10 cellular contexts compared by ENCODE assay signal in genomic region chr3:49134471-49135265, GRCh38. TPM values are rescaled to one million over a fixed set of nuclear protein-coding genes. Genes with fewer than 3 reads are reported as not detected.
A peak's percentile ranks its signal among the peaks of the same experiment; 100 is the strongest.
DNase-seq lines count a peak whose midpoint lies in the region; TF ChIP-seq lines count a peak whose summit lies in the region.
"Had no signal": no experiment of that assay in that cellular context is flagged by ENCODE, and none has a peak within 500 bp of the region (broad histone marks: within the 10 kb centered on the region; RNA-seq: fewer than 3 reads in every experiment).

No MANE protein-coding gene starts in this region.

- H3K4me3 Mint-ChIP-seq in mesothelial cell of epicardium: peak overlapping the region; percentile 92
- H3K4me3 Mint-ChIP-seq: activated naive CD8-positive, alpha-beta T cell treated with anti-CD3 and anti-CD28 coated beads, Interleukin-2, amount 50 U/mL, for 24 hours had no signal

- H3K36me3 Mint-ChIP-seq in mesothelial cell of epicardium: peaks cover 4% of the 10 kb centered on the region

- H3K9me3 Mint-ChIP-seq in mesothelial cell of epicardium: no peaks in the 10 kb centered on the region
- H3K9me3 Mint-ChIP-seq: activated naive CD8-positive, alpha-beta T cell treated with anti-CD3 and anti-CD28 coated beads, Interleukin-2, amount 50 U/mL, for 24 hours had no signal

- H3K27me3 Mint-ChIP-seq in mesothelial cell of epicardium (ENCODE audit: low read depth): no peaks in the 10 kb centered on the region

- peak; percentile 11 for DNase-seq in AG08395 (ENCODE audit: low spot score)
- DNase-seq in LNCaP clone FGC (ENCODE audit: low read depth): peak; percentile 62
- peak; percentile 25 for DNase-seq in dermis blood vessel endothelial cell
- no peak for DNase-seq in mesothelial cell of epicardium (ENCODE audit: low spot score in 2 of 2, unreplicated experiment in 2 of 2)
- DNase-seq in DMS 273 (lab: John Stamatoyannopoulos, UW; ENCODE audit: unreplicated experiment): no peak
- no peak for DNase-seq in NCI-H187 treated with DMSO at 0.1 percent for 48 hours (lab: John Stamatoyannopoulos, UW)
- no peak for DNase-seq in NOMO-1 (lab: John Stamatoyannopoulos, UW; ENCODE audit: unreplicated experiment in 2 of 2)
- DNase-seq in GDM1 (lab: John Stamatoyannopoulos, UW): no peak
- DNase-seq: activated naive CD8-positive, alpha-beta T cell treated with anti-CD3 and anti-CD28 coated beads, Interleukin-2, amount 50 U/mL, for 24 hours; NCI-H1105 treated with DMSO at 0.1 percent for 48 hours had no signal

- H3K4me3 ChIP-seq in LNCaP clone FGC (ENCODE audit: low read depth, low read length): no peak overlapping the region

- H3K27ac Mint-ChIP-seq in mesothelial cell of epicardium: peak overlapping the region; percentile 59
- H3K27ac Mint-ChIP-seq: activated naive CD8-positive, alpha-beta T cell treated with anti-CD3 and anti-CD28 coated beads, Interleukin-2, amount 50 U/mL, for 24 hours had no signal

- TF ChIP-seq CTCF in LNCaP clone FGC (IDR thresholded peaks at IDR 0.05; ENCODE audit: control insufficient read depth, extremely low read depth, insufficient read depth) (peak; percentile 41), mesothelial cell of epicardium (IDR thresholded peaks at IDR 0.05; ENCODE audit: unreplicated experiment) (no peak)

- peaks cover 14% of the 10 kb centered on the region for H3K4me1 Mint-ChIP-seq in mesothelial cell of epicardium
- H3K4me1 Mint-ChIP-seq: activated naive CD8-positive, alpha-beta T cell treated with anti-CD3 and anti-CD28 coated beads, Interleukin-2, amount 50 U/mL, for 24 hours had no signal

RNA-seq across cellular contexts. Expression of gene LAMB2, which starts 1.8 kb away (rescaled TPM):
- total RNA-seq in dermis blood vessel endothelial cell: 995 and 1,289 TPM in 2 replicates
- 335 to 359 TPM (median 348 TPM) in 3 replicates for total RNA-seq in mesothelial cell of epicardium

RNA-seq across cellular contexts. Expression of gene USP19, which starts 14.0 kb away (rescaled TPM):
- total RNA-seq in dermis blood vessel endothelial cell: 50.2 and 58.4 TPM in 2 replicates
- 76.2 to 79.7 TPM (median 76.6 TPM) in 3 replicates for total RNA-seq in mesothelial cell of epicardium

RNA-seq across cellular contexts. Expression of gene QARS1, which starts 30.1 kb away (rescaled TPM):
- total RNA-seq in dermis blood vessel endothelial cell: 485 and 565 TPM in 2 replicates
- 364 to 373 TPM (median 373 TPM) in 3 replicates for total RNA-seq in mesothelial cell of epicardium

RNA-seq across cellular contexts. Expression of gene CCDC71, which starts 31.5 kb away (rescaled TPM):
- total RNA-seq in dermis blood vessel endothelial cell (22.0 and 25.9 TPM in 2 replicates), mesothelial cell of epicardium (28.7 to 29.8 TPM (median 28.9 TPM) in 3 replicates)

RNA-seq across cellular contexts. Expression of gene KLHDC8B, which starts 36.7 kb away (rescaled TPM):
- 76.8 and 90.4 TPM in 2 replicates for total RNA-seq in dermis blood vessel endothelial cell
- 51.2 to 58.8 TPM (median 55.5 TPM) in 3 replicates for total RNA-seq in mesothelial cell of epicardium

Comparison
In these comparisons a context has a peak if more than half of its experiments do, and no peak if none do; other contexts are left out.
1. DNase-seq: peak in AG08395 (single experiment), LNCaP clone FGC (single experiment) and dermis blood vessel endothelial cell (single experiment); none in mesothelial cell of epicardium (0 of 2), DMS 273 (single experiment), NCI-H187 treated with DMSO at 0.1 percent for 48 hours (single experiment), NOMO-1 (0 of 2) and GDM1 (single experiment).